Comparison of ENCODE assay signal across 2 cellular contexts in the genomic region with DNA sequence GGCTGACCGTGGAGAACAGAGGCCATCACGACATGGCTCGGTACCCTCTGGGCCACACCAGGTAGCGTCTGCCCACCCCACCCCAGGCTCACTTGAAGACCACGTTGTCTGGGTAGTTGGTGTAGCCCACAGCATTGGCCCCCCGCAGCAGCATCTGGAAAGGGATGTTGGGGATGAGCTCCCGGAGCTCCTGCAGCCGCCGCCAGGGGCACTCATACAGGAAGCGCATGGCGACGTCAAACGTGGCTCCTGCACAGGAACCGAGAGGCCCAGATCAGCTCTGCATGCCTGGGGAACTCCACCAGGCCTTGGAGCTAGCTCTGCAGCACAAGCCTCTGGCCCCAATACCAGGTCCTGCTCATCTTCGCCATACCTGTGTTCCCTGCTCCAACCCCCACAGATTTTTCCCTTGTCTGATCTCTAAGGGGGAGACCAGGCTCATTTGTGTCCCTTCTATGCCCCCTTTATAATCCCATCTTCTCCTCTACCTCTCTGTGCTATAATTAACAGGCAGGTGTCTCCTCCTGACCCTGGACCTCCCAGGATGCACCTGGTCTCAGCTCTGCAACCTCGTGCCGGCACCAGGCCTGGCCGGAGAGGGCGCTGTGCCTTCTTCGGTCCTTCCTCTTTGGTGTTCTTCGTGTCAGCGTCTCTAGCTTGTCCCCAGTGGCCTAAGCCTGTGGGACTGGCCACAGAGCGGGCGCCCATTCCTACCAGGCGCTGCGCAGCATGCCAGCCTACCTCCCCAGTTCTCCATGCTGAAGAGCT.
TF ChIP-seq lines count a peak whose summit lies in the region.

No MANE protein-coding gene starts in this region.

TF ChIP-seq in SK-N-SH, 30 proteins besides CTCF, POLR2A, EP300 and RAD21 (continued from another document):
- TF ChIP-seq, protein P1, sequence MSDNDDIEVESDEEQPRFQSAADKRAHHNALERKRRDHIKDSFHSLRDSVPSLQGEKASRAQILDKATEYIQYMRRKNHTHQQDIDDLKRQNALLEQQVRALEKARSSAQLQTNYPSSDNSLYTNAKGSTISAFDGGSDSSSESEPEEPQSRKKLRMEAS (IDR thresholded peaks at IDR 0.05; ENCODE audit: low read depth) = no peak
- TF ChIP-seq, protein P2, sequence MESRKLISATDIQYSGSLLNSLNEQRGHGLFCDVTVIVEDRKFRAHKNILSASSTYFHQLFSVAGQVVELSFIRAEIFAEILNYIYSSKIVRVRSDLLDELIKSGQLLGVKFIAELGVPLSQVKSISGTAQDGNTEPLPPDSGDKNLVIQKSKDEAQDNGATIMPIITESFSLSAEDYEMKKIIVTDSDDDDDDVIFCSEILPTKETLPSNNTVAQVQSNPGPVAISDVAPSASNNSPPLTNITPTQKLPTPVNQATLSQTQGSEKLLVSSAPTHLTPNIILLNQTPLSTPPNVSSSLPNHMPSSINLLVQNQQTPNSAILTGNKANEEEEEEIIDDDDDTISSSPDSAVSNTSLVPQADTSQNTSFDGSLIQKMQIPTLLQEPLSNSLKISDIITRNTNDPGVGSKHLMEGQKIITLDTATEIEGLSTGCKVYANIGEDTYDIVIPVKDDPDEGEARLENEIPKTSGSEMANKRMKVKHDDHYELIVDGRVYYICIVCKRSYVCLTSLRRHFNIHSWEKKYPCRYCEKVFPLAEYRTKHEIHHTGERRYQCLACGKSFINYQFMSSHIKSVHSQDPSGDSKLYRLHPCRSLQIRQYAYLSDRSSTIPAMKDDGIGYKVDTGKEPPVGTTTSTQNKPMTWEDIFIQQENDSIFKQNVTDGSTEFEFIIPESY (IDR thresholded peaks at IDR 0.05; ENCODE audit: borderline replicate concordance, low read depth) = no peak
- TF ChIP-seq JUND (IDR thresholded peaks at IDR 0.05) (no peak), RFX5 (IDR thresholded peaks at IDR 0.05; ENCODE audit: low read length) (no peak)
- TF ChIP-seq, protein P3, sequence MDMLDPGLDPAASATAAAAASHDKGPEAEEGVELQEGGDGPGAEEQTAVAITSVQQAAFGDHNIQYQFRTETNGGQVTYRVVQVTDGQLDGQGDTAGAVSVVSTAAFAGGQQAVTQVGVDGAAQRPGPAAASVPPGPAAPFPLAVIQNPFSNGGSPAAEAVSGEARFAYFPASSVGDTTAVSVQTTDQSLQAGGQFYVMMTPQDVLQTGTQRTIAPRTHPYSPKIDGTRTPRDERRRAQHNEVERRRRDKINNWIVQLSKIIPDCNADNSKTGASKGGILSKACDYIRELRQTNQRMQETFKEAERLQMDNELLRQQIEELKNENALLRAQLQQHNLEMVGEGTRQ (IDR thresholded peaks at IDR 0.05; ENCODE audit: borderline replicate concordance, low read depth, low read length) = no peak
- TF ChIP-seq, protein P4, sequence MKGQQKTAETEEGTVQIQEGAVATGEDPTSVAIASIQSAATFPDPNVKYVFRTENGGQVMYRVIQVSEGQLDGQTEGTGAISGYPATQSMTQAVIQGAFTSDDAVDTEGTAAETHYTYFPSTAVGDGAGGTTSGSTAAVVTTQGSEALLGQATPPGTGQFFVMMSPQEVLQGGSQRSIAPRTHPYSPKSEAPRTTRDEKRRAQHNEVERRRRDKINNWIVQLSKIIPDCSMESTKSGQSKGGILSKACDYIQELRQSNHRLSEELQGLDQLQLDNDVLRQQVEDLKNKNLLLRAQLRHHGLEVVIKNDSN (IDR thresholded peaks at IDR 0.05; ENCODE audit: borderline replicate concordance, low read depth) = no peak

TF ChIP-seq in SK-N-SH treated with all-trans-retinoic acid at 6 μM for 48 hours, 23 proteins besides CTCF, POLR2A, EP300 and RAD21 (continued from another document):
- TF ChIP-seq, protein P5, sequence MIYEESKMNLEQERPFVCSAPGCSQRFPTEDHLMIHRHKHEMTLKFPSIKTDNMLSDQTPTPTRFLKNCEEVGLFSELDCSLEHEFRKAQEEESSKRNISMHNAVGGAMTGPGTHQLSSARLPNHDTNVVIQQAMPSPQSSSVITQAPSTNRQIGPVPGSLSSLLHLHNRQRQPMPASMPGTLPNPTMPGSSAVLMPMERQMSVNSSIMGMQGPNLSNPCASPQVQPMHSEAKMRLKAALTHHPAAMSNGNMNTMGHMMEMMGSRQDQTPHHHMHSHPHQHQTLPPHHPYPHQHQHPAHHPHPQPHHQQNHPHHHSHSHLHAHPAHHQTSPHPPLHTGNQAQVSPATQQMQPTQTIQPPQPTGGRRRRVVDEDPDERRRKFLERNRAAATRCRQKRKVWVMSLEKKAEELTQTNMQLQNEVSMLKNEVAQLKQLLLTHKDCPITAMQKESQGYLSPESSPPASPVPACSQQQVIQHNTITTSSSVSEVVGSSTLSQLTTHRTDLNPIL (CRISPR knock-in tag; IDR thresholded peaks at IDR 0.05; ENCODE audit: low read depth) = no peak
- TF ChIP-seq, protein P6, sequence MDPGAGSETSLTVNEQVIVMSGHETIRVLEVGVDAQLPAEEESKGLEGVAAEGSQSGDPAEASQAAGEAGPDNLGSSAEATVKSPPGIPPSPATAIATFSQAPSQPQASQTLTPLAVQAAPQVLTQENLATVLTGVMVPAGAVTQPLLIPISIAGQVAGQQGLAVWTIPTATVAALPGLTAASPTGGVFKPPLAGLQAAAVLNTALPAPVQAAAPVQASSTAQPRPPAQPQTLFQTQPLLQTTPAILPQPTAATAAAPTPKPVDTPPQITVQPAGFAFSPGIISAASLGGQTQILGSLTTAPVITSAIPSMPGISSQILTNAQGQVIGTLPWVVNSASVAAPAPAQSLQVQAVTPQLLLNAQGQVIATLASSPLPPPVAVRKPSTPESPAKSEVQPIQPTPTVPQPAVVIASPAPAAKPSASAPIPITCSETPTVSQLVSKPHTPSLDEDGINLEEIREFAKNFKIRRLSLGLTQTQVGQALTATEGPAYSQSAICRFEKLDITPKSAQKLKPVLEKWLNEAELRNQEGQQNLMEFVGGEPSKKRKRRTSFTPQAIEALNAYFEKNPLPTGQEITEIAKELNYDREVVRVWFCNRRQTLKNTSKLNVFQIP (CRISPR knock-in tag; IDR thresholded peaks at IDR 0.05; ENCODE audit: borderline replicate concordance, low read depth) = no peak
- TF ChIP-seq TOX (CRISPR knock-in tag; IDR thresholded peaks at IDR 0.05; ENCODE audit: borderline replicate concordance) = no peak
